ENCODE assay signal across 23 cellular contexts in genomic region chr11:17393472-17393871, GRCh38. TPM values are rescaled to one million over a fixed set of nuclear protein-coding genes. Genes with fewer than 3 reads are reported as not detected.
DNase-seq lines count a peak whose midpoint lies in the region; ATAC-seq lines count a peak whose summit lies in the region.
"Had no signal": no experiment of that assay in that cellular context is flagged by ENCODE, and none has a peak within 500 bp of the region (broad histone marks: within the 10 kb centered on the region; RNA-seq: fewer than 3 reads in every experiment).

No MANE protein-coding gene starts in this region.

- H3K9me3 Mint-ChIP-seq in activated CD4-positive, alpha-beta T cell treated with anti-CD3 and anti-CD28 coated beads, Interleukin-2, amount 10 ng/mL, durations not matched to agents 24 days and 14 days = no peaks in the 10 kb centered on the region
- H3K9me3 Mint-ChIP-seq in stimulated activated memory B cell treated with anti-CD40 and anti-IgM and Interleukin-4, amounts not matched to agents 10 μg/mL and 1 μg/mL and 100 μg/mL, for 72 hours = no peaks in the 10 kb centered on the region
- H3K9me3 Mint-ChIP-seq: CD14-positive monocyte; CD4-positive, alpha-beta T cell; HFFc6 had no signal

- no peaks in the 10 kb centered on the region for H3K79me1 ChIP-seq in neuronal stem cell (ENCODE audit: low read depth, low read length)

- no peak overlapping the region for H2AFZ ChIP-seq in neuronal stem cell (ENCODE audit: low read length)
- H2AFZ ChIP-seq: GM23248 had no signal

- H3K27me3 Mint-ChIP-seq in activated CD4-positive, alpha-beta T cell treated with anti-CD3 and anti-CD28 coated beads, Interleukin-2, amount 10 ng/mL, durations not matched to agents 24 days and 14 days = peaks cover 16% of the 10 kb centered on the region
- H3K27me3 Mint-ChIP-seq in stimulated activated memory B cell treated with anti-CD40 and anti-IgM and Interleukin-4, amounts not matched to agents 10 μg/mL and 1 μg/mL and 100 μg/mL, for 72 hours = no peaks in the 10 kb centered on the region
- H3K27me3 Mint-ChIP-seq: CD4-positive, alpha-beta T cell had no signal

- H3K36me3 ChIP-seq in H7 (replicated peaks; ENCODE audit: control insufficient read depth, insufficient read depth, low read length) (no peaks in the 10 kb centered on the region), neuronal stem cell (replicated peaks in 1 of 2; ENCODE audit: control insufficient read depth in 2 of 2, insufficient read depth in 2 of 2, low read length in 2 of 2) (no peaks in the 10 kb centered on the region)
- H3K36me3 ChIP-seq: BE2C; BLaER1 treated with 17β-estradiol and CSF1 and Interleukin-3, amounts not matched to agents 10 nM and 100 nM; HAP-1 had no signal

- H3K23ac ChIP-seq in neuronal stem cell (ENCODE audit: low read depth, low read length, poor library complexity) = peak overlapping the region; percentile 63

- intact Hi-C loops in activated CD4-positive, alpha-beta T cell treated with anti-CD3 and anti-CD28 coated beads, Interleukin-2, amount 10 ng/mL, durations not matched to agents 24 days and 14 days (cut with micrococcal nuclease) = no loop called here

- no peak overlapping the region for H3K27ac ChIP-seq in neuronal stem cell (replicated peaks; ENCODE audit: low read length)
- H3K27ac ChIP-seq: A549; BLaER1 treated with 17β-estradiol and CSF1 and Interleukin-3, amounts not matched to agents 10 nM and 100 nM; GM23248 had no signal

- H3K9ac ChIP-seq in neuronal stem cell (ENCODE audit: low read depth, low read length, poor library complexity) = no peak overlapping the region
- H3K9ac ChIP-seq: BLaER1 treated with 17β-estradiol and CSF1 and Interleukin-3, amounts not matched to agents 10 nM and 100 nM; GM23248 had no signal

- peaks cover 8% of the 10 kb centered on the region; the same call in 1 of the 2 replicates for H3K27me3 ChIP-seq in H7 (ENCODE audit: control insufficient read depth, insufficient read depth, low read length)
- peaks cover 0 to 43% (median 5%) of the 10 kb centered on the region in 3 experiments for H3K27me3 ChIP-seq in neuronal stem cell (ENCODE audit: control insufficient read depth in 3 of 3, insufficient read depth in 3 of 3, low read depth in 1 of 3, low read length in 3 of 3)
- H3K27me3 ChIP-seq: BE2C had no signal

- no peaks in the 10 kb centered on the region for H3K36me3 Mint-ChIP-seq in activated CD4-positive, alpha-beta T cell treated with anti-CD3 and anti-CD28 coated beads, Interleukin-2, amount 10 ng/mL, durations not matched to agents 24 days and 14 days (ENCODE audit: low read depth)
- no peaks in the 10 kb centered on the region for H3K36me3 Mint-ChIP-seq in stimulated activated memory B cell treated with anti-CD40 and anti-IgM and Interleukin-4, amounts not matched to agents 10 μg/mL and 1 μg/mL and 100 μg/mL, for 72 hours

- H3K9me3 ChIP-seq in neuronal stem cell (replicated peaks in 1 of 2; ENCODE audit: control insufficient read depth in 2 of 2, insufficient read depth in 1 of 2, low read depth in 1 of 2, low read length in 2 of 2) = no peaks in the 10 kb centered on the region
- H3K9me3 ChIP-seq: A549; BE2C; BLaER1 treated with 17β-estradiol and CSF1 and Interleukin-3, amounts not matched to agents 10 nM and 100 nM; Caco-2; HAP-1 had no signal

- H2BK12ac ChIP-seq in neuronal stem cell (ENCODE audit: low read length) = peak overlapping the region; percentile 87

- H3K4me3 Mint-ChIP-seq in activated CD4-positive, alpha-beta T cell treated with anti-CD3 and anti-CD28 coated beads, Interleukin-2, amount 10 ng/mL, durations not matched to agents 24 days and 14 days = no peak overlapping the region
- no peak overlapping the region for H3K4me3 Mint-ChIP-seq in stimulated activated memory B cell treated with anti-CD40 and anti-IgM and Interleukin-4, amounts not matched to agents 10 μg/mL and 1 μg/mL and 100 μg/mL, for 72 hours
- H3K4me3 Mint-ChIP-seq: CD14-positive monocyte; CD4-positive, alpha-beta T cell; HFFc6 had no signal

- H2BK15ac ChIP-seq in neuronal stem cell (ENCODE audit: low read length) = peak overlapping the region; percentile 94

- H2BK120ac ChIP-seq in neuronal stem cell (ENCODE audit: low read depth, low read length) = no peak overlapping the region

- no peak overlapping the region for H3K4me2 ChIP-seq in neuronal stem cell (ENCODE audit: insufficient read depth, low read length, poor library complexity, severe bottlenecking)
- H3K4me2 ChIP-seq: A549; BLaER1 treated with 17β-estradiol and CSF1 and Interleukin-3, amounts not matched to agents 10 nM and 100 nM had no signal

- H3K4me3 ChIP-seq in H7 (ENCODE audit: insufficient read depth, low read depth, low read length) (no peak overlapping the region), neuronal stem cell (ENCODE audit: low read length in 2 of 2) (no peak overlapping the region)
- H3K4me3 ChIP-seq: A549; BLaER1 treated with 17β-estradiol and CSF1 and Interleukin-3, amounts not matched to agents 10 nM and 100 nM; GM23248; HAP-1 had no signal

- DNase-seq in activated CD4-positive, alpha-beta T cell treated with anti-CD3 and anti-CD28 coated beads, Interleukin-2, amount 10 ng/mL, durations not matched to agents 24 days and 14 days = peak; percentile 51
- DNase-seq in activated CD4-positive, alpha-beta T cell treated with anti-CD3 and anti-CD28 coated beads for 4 hours = no peak
- peak; percentile 38 for DNase-seq in H7
- no peak for DNase-seq in neuronal stem cell (ENCODE audit: low spot score)
- no peak for DNase-seq in hypothalamus (lab: John Stamatoyannopoulos, UW)
- no peak for DNase-seq in NCI-H1092 (lab: John Stamatoyannopoulos, UW)
- no peak for DNase-seq in NOMO-1 treated with dmso at 0.1 percent for 144 hours (lab: John Stamatoyannopoulos, UW; ENCODE audit: unreplicated experiment)
- DNase-seq: 8988T; ACHN; AML-193; BE2C; Caco-2; CD4-positive, alpha-beta T cell; DMS79; EL; GDM1; GM23248; HFFc6 had no signal

- ATAC-seq in stimulated activated memory B cell treated with anti-CD40 and anti-IgM and Interleukin-4, amounts not matched to agents 10 μg/mL and 1 μg/mL and 100 μg/mL, for 72 hours = no peak
- ATAC-seq: A549 had no signal

- no peak overlapping the region for H3K4ac ChIP-seq in neuronal stem cell (ENCODE audit: low read length)

- no peak overlapping the region for H3K27ac Mint-ChIP-seq in activated CD4-positive, alpha-beta T cell treated with anti-CD3 and anti-CD28 coated beads, Interleukin-2, amount 10 ng/mL, durations not matched to agents 24 days and 14 days
- peak overlapping the region; percentile 28 for H3K27ac Mint-ChIP-seq in stimulated activated memory B cell treated with anti-CD40 and anti-IgM and Interleukin-4, amounts not matched to agents 10 μg/mL and 1 μg/mL and 100 μg/mL, for 72 hours
- H3K27ac Mint-ChIP-seq: CD4-positive, alpha-beta T cell; HFFc6 had no signal

- H4K8ac ChIP-seq in neuronal stem cell (ENCODE audit: low read depth, low read length) = no peak overlapping the region

- H3K14ac ChIP-seq in neuronal stem cell (ENCODE audit: low read length) = no peak overlapping the region

- H3K18ac ChIP-seq in neuronal stem cell (ENCODE audit: low read length) = peak overlapping the region; percentile 52

- peaks cover 2 to 5% of the 10 kb centered on the region in 2 donors for H3K4me1 ChIP-seq in neuronal stem cell (ENCODE audit: control insufficient read depth in 2 of 2, insufficient read depth in 1 of 2, low read depth in 1 of 2, low read length in 2 of 2)
- H3K4me1 ChIP-seq: BE2C had no signal

- H2BK5ac ChIP-seq in neuronal stem cell (ENCODE audit: low read length) = no peak overlapping the region

- WGBS in neuronal stem cell (ENCODE audit: extremely low coverage in 2 of 2, insufficient read length in 2 of 2, insufficient replicate concordance in 1 of 2), 2 donors = no CpG with 5 or more reads among the region's 6 CpGs

- H3K4me1 Mint-ChIP-seq in activated CD4-positive, alpha-beta T cell treated with anti-CD3 and anti-CD28 coated beads, Interleukin-2, amount 10 ng/mL, durations not matched to agents 24 days and 14 days = peaks cover 6% of the 10 kb centered on the region
- peaks cover 29% of the 10 kb centered on the region for H3K4me1 Mint-ChIP-seq in stimulated activated memory B cell treated with anti-CD40 and anti-IgM and Interleukin-4, amounts not matched to agents 10 μg/mL and 1 μg/mL and 100 μg/mL, for 72 hours

- peak overlapping the region; percentile 20 for H4K91ac ChIP-seq in neuronal stem cell (ENCODE audit: low read depth, low read length, poor library complexity)

- H2AK5ac ChIP-seq in neuronal stem cell (ENCODE audit: low read depth, low read length) = peak overlapping the region; percentile 20

RNA-seq across cellular contexts. Expression of gene KCNJ11, which starts 5.0 kb away (rescaled TPM):
- total RNA-seq in activated CD4-positive, alpha-beta T cell treated with anti-CD3 and anti-CD28 coated beads, Interleukin-2, amount 10 ng/mL, durations not matched to agents 24 days and 14 days = 0.85 and 1.1 TPM in 2 replicates
- 2.1 and 4.3 TPM in 2 replicates for total RNA-seq in H7 (2014; rRNA removed; shearing (Covaris generic))
- 4.0 TPM for polyA plus RNA-seq in neuronal stem cell (2013, experiment 1 of 2)
- 2.9 TPM for polyA plus RNA-seq in neuronal stem cell (2013, experiment 2 of 2)
- total RNA-seq: GM23248, HFFc6 had no signal
- polyA plus RNA-seq: CD14-positive monocyte, GM23248 had no signal

RNA-seq across cellular contexts. Expression of gene NCR3LG1, which starts 41.9 kb away (rescaled TPM):
- 4.4 and 4.5 TPM in 2 replicates for total RNA-seq in activated CD4-positive, alpha-beta T cell treated with anti-CD3 and anti-CD28 coated beads, Interleukin-2, amount 10 ng/mL, durations not matched to agents 24 days and 14 days
- total RNA-seq in H7 (2014; rRNA removed; shearing (Covaris generic)) = 0.03 and 0.33 TPM in 2 replicates
- 1.6 TPM for polyA plus RNA-seq in neuronal stem cell (2013, experiment 1 of 2)
- polyA plus RNA-seq in neuronal stem cell (2013, experiment 2 of 2) = 1.4 TPM

Comparison
In these comparisons a context has a peak if more than half of its experiments do, and no peak if none do; other contexts are left out.
1. DNase-seq: peak in activated CD4-positive, alpha-beta T cell treated with anti-CD3 and anti-CD28 coated beads, Interleukin-2, amount 10 ng/mL, durations not matched to agents 24 days and 14 days (single experiment) and H7 (single experiment); none in activated CD4-positive, alpha-beta T cell treated with anti-CD3 and anti-CD28 coated beads for 4 hours (0 of 2), neuronal stem cell (single experiment), hypothalamus (0 of 51), NCI-H1092 (single experiment) and NOMO-1 treated with dmso at 0.1 percent for 144 hours (single experiment).